8 cellular contexts compared by ENCODE assay signal in genomic region chr6:166540631-166541331, GRCh38. TPM values are rescaled to one million over a fixed set of nuclear protein-coding genes. Genes with fewer than 3 reads are reported as not detected.
A peak's percentile ranks its signal among the peaks of the same experiment; 100 is the strongest.
DNase-seq lines count a peak whose midpoint lies in the region; ATAC-seq and TF ChIP-seq lines count a peak whose summit lies in the region.

No MANE protein-coding gene starts in this region.

- no peak for TF ChIP-seq CTCF in breast epithelium (IDR thresholded peaks at IDR 0.05)
- no peak for TF ChIP-seq CTCF in sigmoid colon (IDR thresholded peaks at IDR 0.05)
- no peak for TF ChIP-seq CTCF in WERI-Rb-1 (IDR thresholded peaks at IDR 0.05; ENCODE audit: low read depth, low read length)

- TF ChIP-seq POLR2A in breast epithelium (IDR thresholded peaks at IDR 0.05) (no peak), sigmoid colon (IDR thresholded peaks at IDR 0.05) (no peak)

- H3K4me1 ChIP-seq in breast epithelium = no peaks in the 10 kb centered on the region
- peaks cover 0 to 8% (median 4%) of the 10 kb centered on the region in 4 donors for H3K4me1 ChIP-seq in sigmoid colon

- intact Hi-C loops in breast epithelium (cut with DNase I; ENCODE audit: low total_unique reads) (no loop called here), sigmoid colon (cut with DNase I) (no loop called here)

- H3K9me3 ChIP-seq in breast epithelium (no peaks in the 10 kb centered on the region), sigmoid colon (no peaks in the 10 kb centered on the region), WERI-Rb-1 (ENCODE audit: severe bottlenecking) (no peaks in the 10 kb centered on the region)

- H3K4me3 ChIP-seq in breast epithelium (peak overlapping the region in 2 of 3 donors; percentile 23 to 52), sigmoid colon (no peak overlapping the region), WERI-Rb-1 (ENCODE audit: low read depth, low read length) (no peak overlapping the region), H7 (ENCODE audit: insufficient read depth, low read depth, low read length) (no peak overlapping the region)

- H3K27ac ChIP-seq in breast epithelium = peak overlapping the region in 1 of 2 donors; percentile 55
- peak overlapping the region in 3 of 4 donors; percentile 8 to 40 (median 28) for H3K27ac ChIP-seq in sigmoid colon
- H3K27ac ChIP-seq in WERI-Rb-1 = no peak overlapping the region

- H3K36me3 ChIP-seq in breast epithelium (no peaks in the 10 kb centered on the region), sigmoid colon (peaks cover 0 to 11% (median 0%) of the 10 kb centered on the region in 4 donors), WERI-Rb-1 (no peaks in the 10 kb centered on the region; the same call in 1 of the 2 replicates), H7 (replicated peaks; ENCODE audit: control insufficient read depth, insufficient read depth, low read length) (no peaks in the 10 kb centered on the region; the same call in 1 of the 2 replicates)

- 60 to 70% methylated on average over 18 of the region's 18 CpGs for WGBS in sigmoid colon, 2 donors

- H3K27me3 ChIP-seq in breast epithelium (no peaks in the 10 kb centered on the region), sigmoid colon (no peaks in the 10 kb centered on the region), WERI-Rb-1 (ENCODE audit: insufficient read depth, low read depth, severe bottlenecking) (no peaks in the 10 kb centered on the region), H7 (ENCODE audit: control insufficient read depth, insufficient read depth, low read length) (no peaks in the 10 kb centered on the region)

- DNase-seq in T-helper 1 cell (peak; percentile 24 to 67 (median 48)), breast epithelium (ENCODE audit: low spot score in 2 of 2) (no peak), sigmoid colon (no peak), WERI-Rb-1 (no peak), H7 (no peak), NCI-H446 treated with DMSO at 0.1 percent for 48 hours (lab: John Stamatoyannopoulos, UW) (no peak)

- ATAC-seq in GM18868 (IDR thresholded peaks at IDR 0.05; ENCODE audit: unreplicated experiment) (peak; percentile 93), HG02885 (IDR thresholded peaks at IDR 0.05; ENCODE audit: poor library complexity, unreplicated experiment) (peak; percentile 93)

- no peak for TF ChIP-seq EP300 in sigmoid colon (IDR thresholded peaks at IDR 0.05)

RNA-seq across cellular contexts. Expression of gene RAMACL, which starts 45.7 kb away (rescaled TPM):
- total RNA-seq in breast epithelium (10 to 100 TPM in 1 of 3 donors, 1 to 10 TPM in 2; 2.5 to 13.4 (median 2.6) TPM), sigmoid colon (1 to 10 TPM in 3 of 4 donors, under 1 TPM in 1; 0.66 to 3.0 (median 2.2) TPM)
- polyA plus RNA-seq in sigmoid colon = under 1 TPM in 1 of 3 donors, not detected in 2; 0.34 TPM
- 0.18 TPM in 1 of 2 replicates, not detected in the other for total RNA-seq in H7 (2014; rRNA removed; shearing (Covaris generic))

Comparison
In these comparisons a context has a peak if more than half of its experiments do, and no peak if none do; other contexts are left out.
1. DNase-seq: peak in T-helper 1 cell (5 of 5); none in breast epithelium (0 of 2), sigmoid colon (single experiment), WERI-Rb-1 (single experiment), H7 (single experiment) and NCI-H446 treated with DMSO at 0.1 percent for 48 hours (single experiment).
2. H3K4me3 ChIP-seq: peak in breast epithelium (2 of 3); none in sigmoid colon (0 of 4), WERI-Rb-1 (single experiment) and H7 (single experiment).